ENCODE assay signal across 7 cellular contexts in the genomic region with DNA sequence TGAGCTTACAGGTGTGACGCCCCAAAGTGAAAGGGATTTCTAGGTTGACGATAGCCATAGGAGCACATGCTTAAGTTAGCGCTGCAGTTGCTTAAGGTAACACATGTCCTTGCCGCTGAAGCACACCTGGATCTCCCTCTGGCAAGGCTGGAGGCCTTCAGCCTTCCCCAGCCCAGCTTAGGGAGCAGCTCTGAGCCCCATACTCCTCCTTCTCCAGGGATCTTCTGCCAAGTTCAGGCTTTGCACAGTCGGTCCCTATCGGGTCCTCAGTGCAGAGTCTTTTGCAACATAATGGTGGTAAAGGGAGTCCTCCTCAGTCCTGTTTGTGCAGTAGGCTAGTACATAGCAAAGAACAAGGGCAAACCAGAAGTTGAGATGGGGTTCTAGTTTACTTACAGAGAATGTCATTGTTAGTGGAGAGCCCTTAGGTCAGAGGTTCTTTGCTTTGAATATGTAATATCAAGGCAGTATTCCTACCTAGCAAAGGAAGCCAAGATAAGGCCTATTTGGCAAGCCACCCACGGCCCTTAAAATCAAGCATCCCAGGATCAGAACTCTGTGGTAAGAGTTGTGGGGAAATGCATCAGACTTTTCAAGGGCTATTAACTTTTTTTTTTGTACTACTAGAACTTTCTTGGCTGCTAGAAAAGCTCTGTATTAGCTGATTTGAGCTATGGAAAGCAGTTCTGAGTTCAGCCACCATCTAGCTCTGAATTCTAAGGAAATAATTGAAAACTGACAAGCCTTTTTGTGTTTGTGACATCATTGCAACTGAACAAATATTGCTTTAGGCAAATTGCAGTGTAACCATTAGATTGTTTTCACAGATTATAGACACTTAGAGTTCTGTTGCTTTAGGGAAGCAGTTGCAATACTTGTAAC. TPM values are rescaled to one million over a fixed set of nuclear protein-coding genes. Genes with fewer than 3 reads are reported as not detected.
DNase-seq lines count a peak whose midpoint lies in the region; ATAC-seq and TF ChIP-seq lines count a peak whose summit lies in the region.

No MANE protein-coding gene starts in this region.

- peaks cover 0 to 5% (median 0%) of the 10 kb centered on the region in 6 donors for H3K36me3 ChIP-seq in spleen

- TF ChIP-seq POLR2A in spleen (IDR thresholded peaks at IDR 0.05), result no peak

- DNase-seq in NCI-H146 treated with DMSO at 0.1 percent for 48 hours (lab: John Stamatoyannopoulos, UW; ENCODE audit: unreplicated experiment), result peak; percentile 25
- DNase-seq in activated T-helper 1 cell treated with anti-CD3 and anti-CD28 coated beads, Interleukin-12 subunit alpha, Interleukin-12 subunit beta, Interleukin-2, Interleukin-4 antibody, amounts not matched to agents 30 ng/mL and 10 ng/mL and 1 ng/mL, durations not matched to agents 14 hours and 24 hours and 36 hours (ENCODE audit: low spot score), result no peak
- peak in 1 of 3 donors; percentile 59 for DNase-seq in right cardiac atrium
- DNase-seq in spleen, result no peak
- DNase-seq in NCI-H446 treated with DMSO at 0.1 percent for 48 hours (lab: John Stamatoyannopoulos, UW), result no peak
- DNase-seq in NCI-H82 (lab: John Stamatoyannopoulos, UW), result no peak
- DNase-seq in CD14-positive monocyte (ENCODE audit: low spot score), result no peak

- peaks cover 25% of the 10 kb centered on the region for H3K4me1 Mint-ChIP-seq in activated T-helper 1 cell treated with anti-CD3 and anti-CD28 coated beads, Interleukin-12 subunit alpha, Interleukin-12 subunit beta, Interleukin-2, Interleukin-4 antibody, amounts not matched to agents 30 ng/mL and 10 ng/mL and 1 ng/mL, durations not matched to agents 14 hours and 24 hours and 36 hours (ENCODE audit: low read depth)
- peaks cover 17% of the 10 kb centered on the region for H3K4me1 Mint-ChIP-seq in CD14-positive monocyte

- peaks cover 3% of the 10 kb centered on the region for H3K36me3 Mint-ChIP-seq in activated T-helper 1 cell treated with anti-CD3 and anti-CD28 coated beads, Interleukin-12 subunit alpha, Interleukin-12 subunit beta, Interleukin-2, Interleukin-4 antibody, amounts not matched to agents 30 ng/mL and 10 ng/mL and 1 ng/mL, durations not matched to agents 14 hours and 24 hours and 36 hours (ENCODE audit: low read depth)
- peaks cover 0 to 3% of the 10 kb centered on the region in 2 donors for H3K36me3 Mint-ChIP-seq in CD14-positive monocyte

- intact Hi-C loops in activated T-helper 1 cell treated with anti-CD3 and anti-CD28 coated beads, Interleukin-12 subunit alpha, Interleukin-12 subunit beta, Interleukin-2, Interleukin-4 antibody, amounts not matched to agents 30 ng/mL and 10 ng/mL and 1 ng/mL, durations not matched to agents 14 hours and 24 hours and 36 hours (cut with micrococcal nuclease), result no loop called here
- intact Hi-C loops in right cardiac atrium (cut with DNase I) (loop anchor here in 1 of 4 donors (5.0 kb wide), 1 partner anchor 153 kb away; no protein-coding TSS in a partner anchor), spleen (cut with DNase I; ENCODE audit: low total_unique reads) (no loop called here), CD14-positive monocyte (cut with micrococcal nuclease) (loop anchor here in 1 of 2 donors (5.0 kb wide), 1 partner anchor 148 kb away; no protein-coding TSS in a partner anchor)

- H3K27me3 ChIP-seq in right cardiac atrium (ENCODE audit: control insufficient read depth, insufficient read depth), result no peaks in the 10 kb centered on the region
- H3K27me3 ChIP-seq in spleen (replicated peaks in 1 of 7), result peaks cover 0 to 30% (median 4%) of the 10 kb centered on the region in 7 donors

- H3K9me3 ChIP-seq in right cardiac atrium (ENCODE audit: control insufficient read depth, low read length), result no peaks in the 10 kb centered on the region
- no peaks in the 10 kb centered on the region for H3K9me3 ChIP-seq in spleen

- WGBS in right cardiac atrium, result 40% methylated on average over 7 of the region's 7 CpGs
- 63 to 83% (median 75%) methylated on average over 7 of the region's 7 CpGs for WGBS in spleen, 5 donors

- H3K9me3 Mint-ChIP-seq in activated T-helper 1 cell treated with anti-CD3 and anti-CD28 coated beads, Interleukin-12 subunit alpha, Interleukin-12 subunit beta, Interleukin-2, Interleukin-4 antibody, amounts not matched to agents 30 ng/mL and 10 ng/mL and 1 ng/mL, durations not matched to agents 14 hours and 24 hours and 36 hours, result no peaks in the 10 kb centered on the region
- no peaks in the 10 kb centered on the region for H3K9me3 Mint-ChIP-seq in CD14-positive monocyte

- peak in 1 of 2 donors; percentile 3 for ATAC-seq in right cardiac atrium

- H3K27ac Mint-ChIP-seq in activated T-helper 1 cell treated with anti-CD3 and anti-CD28 coated beads, Interleukin-12 subunit alpha, Interleukin-12 subunit beta, Interleukin-2, Interleukin-4 antibody, amounts not matched to agents 30 ng/mL and 10 ng/mL and 1 ng/mL, durations not matched to agents 14 hours and 24 hours and 36 hours, result peak overlapping the region; percentile 3
- H3K27ac Mint-ChIP-seq in CD14-positive monocyte, result no peak overlapping the region

- H3K4me3 Mint-ChIP-seq in activated T-helper 1 cell treated with anti-CD3 and anti-CD28 coated beads, Interleukin-12 subunit alpha, Interleukin-12 subunit beta, Interleukin-2, Interleukin-4 antibody, amounts not matched to agents 30 ng/mL and 10 ng/mL and 1 ng/mL, durations not matched to agents 14 hours and 24 hours and 36 hours, result peak overlapping the region; percentile 89
- H3K4me3 Mint-ChIP-seq in CD14-positive monocyte, result no peak overlapping the region

- peaks cover 12% of the 10 kb centered on the region for H3K27me3 Mint-ChIP-seq in activated T-helper 1 cell treated with anti-CD3 and anti-CD28 coated beads, Interleukin-12 subunit alpha, Interleukin-12 subunit beta, Interleukin-2, Interleukin-4 antibody, amounts not matched to agents 30 ng/mL and 10 ng/mL and 1 ng/mL, durations not matched to agents 14 hours and 24 hours and 36 hours (ENCODE audit: insufficient read depth)
- peaks cover 15 to 21% (median 16%) of the 10 kb centered on the region in 3 donors for H3K27me3 Mint-ChIP-seq in CD14-positive monocyte (ENCODE audit: low read depth in 3 of 3)

- H3K27ac ChIP-seq in right cardiac atrium (ENCODE audit: low read length), result peak overlapping the region; percentile 99
- H3K27ac ChIP-seq in spleen, result peak overlapping the region; percentile 90 to 98 (median 94)

- H3K4me3 ChIP-seq in right cardiac atrium (ENCODE audit: low read length), result peak overlapping the region; percentile 79
- H3K4me3 ChIP-seq in spleen, result peak overlapping the region; percentile 63 to 89 (median 71)

- H3K4me1 ChIP-seq in right cardiac atrium (ENCODE audit: control insufficient read depth, insufficient read depth, low read length) (peaks cover 17% of the 10 kb centered on the region), spleen (peaks cover 10 to 76% (median 47%) of the 10 kb centered on the region in 6 donors)

- TF ChIP-seq CTCF in spleen (IDR thresholded peaks at IDR 0.05 in 8 of 11, conservative IDR thresholded peaks at IDR 0.05 in 3 of 11), result no peak
- no peak for TF ChIP-seq CTCF in CD14-positive monocyte (IDR thresholded peaks at IDR 0.05)

RNA-seq across cellular contexts. Expression of gene EVA1C, which starts 1.4 kb away (rescaled TPM):
- total RNA-seq in activated T-helper 1 cell treated with anti-CD3 and anti-CD28 coated beads, Interleukin-12 subunit alpha, Interleukin-12 subunit beta, Interleukin-2, Interleukin-4 antibody, amounts not matched to agents 30 ng/mL and 10 ng/mL and 1 ng/mL, durations not matched to agents 14 hours and 24 hours and 36 hours, result 6.2 and 7.6 TPM in 2 replicates
- total RNA-seq in right cardiac atrium (10 to 100 TPM; 18.0 to 39.8 (median 23.5) TPM), spleen (10 to 100 TPM; 19.3 to 39.4 (median 28.7) TPM)
- polyA plus RNA-seq in right cardiac atrium (20.6 TPM), spleen (10 to 100 TPM; 11.9 to 18.2 (median 16.2) TPM), CD14-positive monocyte (under 1 TPM; 0.37 to 0.63 TPM)

RNA-seq across cellular contexts. Expression of gene URB1, which starts 21.1 kb away (rescaled TPM):
- total RNA-seq in activated T-helper 1 cell treated with anti-CD3 and anti-CD28 coated beads, Interleukin-12 subunit alpha, Interleukin-12 subunit beta, Interleukin-2, Interleukin-4 antibody, amounts not matched to agents 30 ng/mL and 10 ng/mL and 1 ng/mL, durations not matched to agents 14 hours and 24 hours and 36 hours, result 42.1 and 42.8 TPM in 2 replicates
- total RNA-seq in right cardiac atrium (10 to 100 TPM in 2 of 4 donors, 1 to 10 TPM in 2; 8.3 to 13.8 (median 9.9) TPM), spleen (10 to 100 TPM; 11.6 to 20.8 (median 12.4) TPM)
- polyA plus RNA-seq in right cardiac atrium (3.3 TPM), spleen (1 to 10 TPM; 2.0 to 3.6 (median 2.5) TPM), CD14-positive monocyte (under 1 TPM; 0.25 to 0.47 TPM)
